In genomic region chr10:81135851-81136250, GRCh38 we compare ENCODE assay signal across 1 cellular context.
TF ChIP-seq lines count a peak whose summit lies in the region.

No MANE protein-coding gene starts in this region.

TF ChIP-seq in GM12878, 131 proteins besides CTCF, POLR2A, EP300 and RAD21 (continued from another document and continues in another):
- TF ChIP-seq, protein P1, sequence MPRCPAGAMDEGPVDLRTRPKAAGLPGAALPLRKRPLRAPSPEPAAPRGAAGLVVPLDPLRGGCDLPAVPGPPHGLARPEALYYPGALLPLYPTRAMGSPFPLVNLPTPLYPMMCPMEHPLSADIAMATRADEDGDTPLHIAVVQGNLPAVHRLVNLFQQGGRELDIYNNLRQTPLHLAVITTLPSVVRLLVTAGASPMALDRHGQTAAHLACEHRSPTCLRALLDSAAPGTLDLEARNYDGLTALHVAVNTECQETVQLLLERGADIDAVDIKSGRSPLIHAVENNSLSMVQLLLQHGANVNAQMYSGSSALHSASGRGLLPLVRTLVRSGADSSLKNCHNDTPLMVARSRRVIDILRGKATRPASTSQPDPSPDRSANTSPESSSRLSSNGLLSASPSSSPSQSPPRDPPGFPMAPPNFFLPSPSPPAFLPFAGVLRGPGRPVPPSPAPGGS (IDR thresholded peaks at IDR 0.05; ENCODE audit: borderline replicate concordance, insufficient read depth, low read depth, low read length, poor library complexity, severe bottlenecking): no peak
- no peak for TF ChIP-seq MTA3 (IDR thresholded peaks at IDR 0.05; ENCODE audit: borderline replicate concordance, low read length)
- peak in 1 of 2 experiments; percentile 40; a peak in 1 of 4 replicates for TF ChIP-seq ETV6 (conservative IDR thresholded peaks at IDR 0.05 in 1 of 2, IDR thresholded peaks at IDR 0.05 in 1 of 2; ENCODE audit: borderline replicate concordance in 1 of 2, low read depth in 1 of 2)
- no peak for TF ChIP-seq KAT2A (conservative IDR thresholded peaks at IDR 0.05; ENCODE audit: control insufficient read depth, low read depth, low read length)
- peak; percentile 100 for TF ChIP-seq ZBED1 (IDR thresholded peaks at IDR 0.05; ENCODE audit: borderline replicate concordance)
- no peak for TF ChIP-seq ATF3 (IDR thresholded peaks at IDR 0.05; ENCODE audit: borderline replicate concordance, extremely low read depth, low read depth, low read length)
- no peak for TF ChIP-seq GATAD2B (conservative IDR thresholded peaks at IDR 0.05; ENCODE audit: low read depth)
- no peak for TF ChIP-seq SMARCA5 (IDR thresholded peaks at IDR 0.05)
- TF ChIP-seq NR2C1 (IDR thresholded peaks at IDR 0.05): no peak
- TF ChIP-seq MAX (IDR thresholded peaks at IDR 0.05; ENCODE audit: low read depth, low read length): no peak
- no peak for TF ChIP-seq CHD4 (IDR thresholded peaks at IDR 0.05)
- no peak for TF ChIP-seq RB1 (IDR thresholded peaks at IDR 0.05; ENCODE audit: borderline replicate concordance)
- peak; percentile 98 for TF ChIP-seq BACH1 (IDR thresholded peaks at IDR 0.05; ENCODE audit: borderline replicate concordance)
- no peak for TF ChIP-seq SMAD5 (IDR thresholded peaks at IDR 0.05; ENCODE audit: low read depth)
- TF ChIP-seq NBN (IDR thresholded peaks at IDR 0.05): 0 out of 2 replicates have a peak, but pooled peaks have one; percentile 52
- no peak for TF ChIP-seq LARP7 (IDR thresholded peaks at IDR 0.05)
- TF ChIP-seq CBX5 (IDR thresholded peaks at IDR 0.05; ENCODE audit: low read depth): no peak
- TF ChIP-seq, protein P2, sequence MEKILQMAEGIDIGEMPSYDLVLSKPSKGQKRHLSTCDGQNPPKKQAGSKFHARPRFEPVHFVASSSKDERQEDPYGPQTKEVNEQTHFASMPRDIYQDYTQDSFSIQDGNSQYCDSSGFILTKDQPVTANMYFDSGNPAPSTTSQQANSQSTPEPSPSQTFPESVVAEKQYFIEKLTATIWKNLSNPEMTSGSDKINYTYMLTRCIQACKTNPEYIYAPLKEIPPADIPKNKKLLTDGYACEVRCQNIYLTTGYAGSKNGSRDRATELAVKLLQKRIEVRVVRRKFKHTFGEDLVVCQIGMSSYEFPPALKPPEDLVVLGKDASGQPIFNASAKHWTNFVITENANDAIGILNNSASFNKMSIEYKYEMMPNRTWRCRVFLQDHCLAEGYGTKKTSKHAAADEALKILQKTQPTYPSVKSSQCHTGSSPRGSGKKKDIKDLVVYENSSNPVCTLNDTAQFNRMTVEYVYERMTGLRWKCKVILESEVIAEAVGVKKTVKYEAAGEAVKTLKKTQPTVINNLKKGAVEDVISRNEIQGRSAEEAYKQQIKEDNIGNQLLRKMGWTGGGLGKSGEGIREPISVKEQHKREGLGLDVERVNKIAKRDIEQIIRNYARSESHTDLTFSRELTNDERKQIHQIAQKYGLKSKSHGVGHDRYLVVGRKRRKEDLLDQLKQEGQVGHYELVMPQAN (conservative IDR thresholded peaks at IDR 0.05): no peak
- TF ChIP-seq RBBP5 (conservative IDR thresholded peaks at IDR 0.05): no peak
- TF ChIP-seq, protein P3, sequence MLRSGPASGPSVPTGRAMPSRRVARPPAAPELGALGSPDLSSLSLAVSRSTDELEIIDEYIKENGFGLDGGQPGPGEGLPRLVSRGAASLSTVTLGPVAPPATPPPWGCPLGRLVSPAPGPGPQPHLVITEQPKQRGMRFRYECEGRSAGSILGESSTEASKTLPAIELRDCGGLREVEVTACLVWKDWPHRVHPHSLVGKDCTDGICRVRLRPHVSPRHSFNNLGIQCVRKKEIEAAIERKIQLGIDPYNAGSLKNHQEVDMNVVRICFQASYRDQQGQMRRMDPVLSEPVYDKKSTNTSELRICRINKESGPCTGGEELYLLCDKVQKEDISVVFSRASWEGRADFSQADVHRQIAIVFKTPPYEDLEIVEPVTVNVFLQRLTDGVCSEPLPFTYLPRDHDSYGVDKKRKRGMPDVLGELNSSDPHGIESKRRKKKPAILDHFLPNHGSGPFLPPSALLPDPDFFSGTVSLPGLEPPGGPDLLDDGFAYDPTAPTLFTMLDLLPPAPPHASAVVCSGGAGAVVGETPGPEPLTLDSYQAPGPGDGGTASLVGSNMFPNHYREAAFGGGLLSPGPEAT (IDR thresholded peaks at IDR 0.05; ENCODE audit: low read depth): peak; percentile 44; the same call in 1 of the 2 replicates
- TF ChIP-seq SIN3A (IDR thresholded peaks at IDR 0.05; ENCODE audit: low read depth, low read length): no peak
- peak; percentile 59; the same call in 1 of the 2 replicates for TF ChIP-seq DPF2 (IDR thresholded peaks at IDR 0.05)
- TF ChIP-seq ZNF217 (IDR thresholded peaks at IDR 0.05): no peak
- no peak for TF ChIP-seq HCFC1 (IDR thresholded peaks at IDR 0.05; ENCODE audit: low read length)
- TF ChIP-seq, protein P4, sequence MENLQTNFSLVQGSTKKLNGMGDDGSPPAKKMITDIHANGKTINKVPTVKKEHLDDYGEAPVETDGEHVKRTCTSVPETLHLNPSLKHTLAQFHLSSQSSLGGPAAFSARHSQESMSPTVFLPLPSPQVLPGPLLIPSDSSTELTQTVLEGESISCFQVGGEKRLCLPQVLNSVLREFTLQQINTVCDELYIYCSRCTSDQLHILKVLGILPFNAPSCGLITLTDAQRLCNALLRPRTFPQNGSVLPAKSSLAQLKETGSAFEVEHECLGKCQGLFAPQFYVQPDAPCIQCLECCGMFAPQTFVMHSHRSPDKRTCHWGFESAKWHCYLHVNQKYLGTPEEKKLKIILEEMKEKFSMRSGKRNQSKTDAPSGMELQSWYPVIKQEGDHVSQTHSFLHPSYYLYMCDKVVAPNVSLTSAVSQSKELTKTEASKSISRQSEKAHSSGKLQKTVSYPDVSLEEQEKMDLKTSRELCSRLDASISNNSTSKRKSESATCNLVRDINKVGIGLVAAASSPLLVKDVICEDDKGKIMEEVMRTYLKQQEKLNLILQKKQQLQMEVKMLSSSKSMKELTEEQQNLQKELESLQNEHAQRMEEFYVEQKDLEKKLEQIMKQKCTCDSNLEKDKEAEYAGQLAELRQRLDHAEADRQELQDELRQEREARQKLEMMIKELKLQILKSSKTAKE (IDR thresholded peaks at IDR 0.05; ENCODE audit: low read depth, poor library complexity, severe bottlenecking): peak; percentile 23
- peak; percentile 37; the same call in 1 of the 2 replicates for TF ChIP-seq EED (IDR thresholded peaks at IDR 0.05; ENCODE audit: low read depth)
- TF ChIP-seq JUNB (IDR thresholded peaks at IDR 0.05): no peak
- no peak for TF ChIP-seq EGR1 (IDR thresholded peaks at IDR 0.05; ENCODE audit: borderline replicate concordance in 1 of 2, low read depth in 2 of 2, low read length in 2 of 2)
- no peak for TF ChIP-seq RELA (IDR thresholded peaks at IDR 0.05; ENCODE audit: borderline replicate concordance, partially characterized antibody)
- no peak for TF ChIP-seq NRF1 (conservative IDR thresholded peaks at IDR 0.05; ENCODE audit: low read depth, low read length)
- peak in 1 of 2 experiments; percentile 69; a peak in 2 of 4 replicates for TF ChIP-seq IKZF2 (IDR thresholded peaks at IDR 0.05)
- TF ChIP-seq FOXK2 (IDR thresholded peaks at IDR 0.05): no peak
- TF ChIP-seq SREBF2 (IDR thresholded peaks at IDR 0.05; ENCODE audit: low read length): no peak
- TF ChIP-seq IRF5 (IDR thresholded peaks at IDR 0.05; ENCODE audit: borderline replicate concordance): no peak
- TF ChIP-seq CBFB (IDR thresholded peaks at IDR 0.05; ENCODE audit: low read depth): no peak
- no peak for TF ChIP-seq E4F1 (IDR thresholded peaks at IDR 0.05; ENCODE audit: borderline replicate concordance, partially characterized antibody)
- TF ChIP-seq, protein P5, sequence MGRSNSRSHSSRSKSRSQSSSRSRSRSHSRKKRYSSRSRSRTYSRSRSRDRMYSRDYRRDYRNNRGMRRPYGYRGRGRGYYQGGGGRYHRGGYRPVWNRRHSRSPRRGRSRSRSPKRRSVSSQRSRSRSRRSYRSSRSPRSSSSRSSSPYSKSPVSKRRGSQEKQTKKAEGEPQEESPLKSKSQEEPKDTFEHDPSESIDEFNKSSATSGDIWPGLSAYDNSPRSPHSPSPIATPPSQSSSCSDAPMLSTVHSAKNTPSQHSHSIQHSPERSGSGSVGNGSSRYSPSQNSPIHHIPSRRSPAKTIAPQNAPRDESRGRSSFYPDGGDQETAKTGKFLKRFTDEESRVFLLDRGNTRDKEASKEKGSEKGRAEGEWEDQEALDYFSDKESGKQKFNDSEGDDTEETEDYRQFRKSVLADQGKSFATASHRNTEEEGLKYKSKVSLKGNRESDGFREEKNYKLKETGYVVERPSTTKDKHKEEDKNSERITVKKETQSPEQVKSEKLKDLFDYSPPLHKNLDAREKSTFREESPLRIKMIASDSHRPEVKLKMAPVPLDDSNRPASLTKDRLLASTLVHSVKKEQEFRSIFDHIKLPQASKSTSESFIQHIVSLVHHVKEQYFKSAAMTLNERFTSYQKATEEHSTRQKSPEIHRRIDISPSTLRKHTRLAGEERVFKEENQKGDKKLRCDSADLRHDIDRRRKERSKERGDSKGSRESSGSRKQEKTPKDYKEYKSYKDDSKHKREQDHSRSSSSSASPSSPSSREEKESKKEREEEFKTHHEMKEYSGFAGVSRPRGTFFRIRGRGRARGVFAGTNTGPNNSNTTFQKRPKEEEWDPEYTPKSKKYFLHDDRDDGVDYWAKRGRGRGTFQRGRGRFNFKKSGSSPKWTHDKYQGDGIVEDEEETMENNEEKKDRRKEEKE (IDR thresholded peaks at IDR 0.05): no peak
- no peak for TF ChIP-seq ZBTB11 (CRISPR knock-in tag; IDR thresholded peaks at IDR 0.05)
- no peak for TF ChIP-seq MEF2A (IDR thresholded peaks at IDR 0.05; ENCODE audit: insufficient read depth, low read depth, low read length)
- TF ChIP-seq STAT1 (conservative IDR thresholded peaks at IDR 0.05): no peak
- TF ChIP-seq ELK1 (IDR thresholded peaks at IDR 0.05; ENCODE audit: low read depth, low read length): no peak
- no peak for TF ChIP-seq MYB (IDR thresholded peaks at IDR 0.05; ENCODE audit: borderline replicate concordance, low read depth, low read length)
